Comparison of ENCODE assay signal across 16 cellular contexts in the genomic region with DNA sequence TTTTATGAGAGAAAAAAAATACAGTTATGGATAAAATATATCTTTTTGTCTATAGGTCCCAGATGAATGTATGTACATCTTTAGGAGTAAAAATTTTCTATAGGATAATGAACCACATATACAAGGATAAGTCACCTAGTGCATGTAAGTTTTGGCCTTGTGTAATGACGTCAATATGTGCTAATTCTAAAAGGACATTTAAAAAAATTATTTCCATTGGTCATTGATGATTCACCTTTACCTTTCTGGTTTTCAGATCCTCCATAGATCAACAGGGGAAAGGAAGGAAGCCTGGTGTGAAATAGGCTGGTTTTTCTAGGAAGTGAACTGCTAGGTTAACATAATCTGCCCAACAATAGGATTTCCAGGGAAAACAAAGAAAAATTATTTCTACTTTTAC.
DNase-seq lines count a peak whose midpoint lies in the region; ATAC-seq and TF ChIP-seq lines count a peak whose summit lies in the region.
"Had no signal": no experiment of that assay in that cellular context is flagged by ENCODE, and none has a peak within 500 bp of the region (broad histone marks: within the 10 kb centered on the region; RNA-seq: fewer than 3 reads in every experiment).

No MANE protein-coding gene starts in this region.

- no peak overlapping the region for H3K4me2 ChIP-seq in mammary epithelial cell (ENCODE audit: insufficient read depth, low read depth, low read length)
- H3K4me2 ChIP-seq: BLaER1 treated with 17β-estradiol and CSF1 and Interleukin-3, amounts not matched to agents 10 nM and 100 nM had no signal

- H3K27me3 ChIP-seq in mammary epithelial cell (ENCODE audit: insufficient read depth, low read length) (no peaks in the 10 kb centered on the region), breast epithelium (no peaks in the 10 kb centered on the region), RWPE2 (ENCODE audit: insufficient read depth, poor library complexity, severe bottlenecking) (no peaks in the 10 kb centered on the region)
- H3K27me3 ChIP-seq: BLaER1 treated with 17β-estradiol and CSF1 and Interleukin-3, amounts not matched to agents 10 nM and 100 nM had no signal

- H3K4me3 ChIP-seq in mammary epithelial cell (replicated peaks in 1 of 3; ENCODE audit: insufficient read depth in 1 of 3, low read depth in 2 of 3, low read length in 3 of 3) (no peak overlapping the region), breast epithelium (no peak overlapping the region), RWPE2 (ENCODE audit: severe bottlenecking) (no peak overlapping the region)
- H3K4me3 ChIP-seq: BLaER1 treated with 17β-estradiol and CSF1 and Interleukin-3, amounts not matched to agents 10 nM and 100 nM; K562 had no signal

- CTCF ChIA-PET in mammary epithelial cell (lab: Charles Lee; ENCODE audit: low non-redundant PET): no interaction called here

- H3K9ac ChIP-seq in mammary epithelial cell (ENCODE audit: insufficient read depth, low read length): no peak overlapping the region
- H3K9ac ChIP-seq: BLaER1 treated with 17β-estradiol and CSF1 and Interleukin-3, amounts not matched to agents 10 nM and 100 nM had no signal

- in situ Hi-C loops in mammary epithelial cell (cut with MboI; ENCODE audit: low sequenced_read_pairs in 2 of 2): loop anchor here in 1 of 2 donors (25.0 kb wide), 1 partner anchor 324 kb away; no protein-coding TSS in a partner anchor

- WGBS in mammary epithelial cell (ENCODE audit: low coverage, missing lambda C conversion rate): 77% methylated on average over 1 of the region's 1 CpG

- H3K4me1 ChIP-seq in mammary epithelial cell (ENCODE audit: insufficient read depth, low read length): peaks cover 57% of the 10 kb centered on the region
- no peaks in the 10 kb centered on the region for H3K4me1 ChIP-seq in breast epithelium
- peaks cover 59% of the 10 kb centered on the region for H3K4me1 ChIP-seq in RWPE2 (ENCODE audit: insufficient read depth, poor library complexity, severe bottlenecking)
- H3K4me1 ChIP-seq: BLaER1 treated with 17β-estradiol and CSF1 and Interleukin-3, amounts not matched to agents 10 nM and 100 nM had no signal

- TF ChIP-seq CTCF in mammary epithelial cell (conservative IDR thresholded peaks at IDR 0.05 in 1 of 2, IDR thresholded peaks at IDR 0.05 in 1 of 2; ENCODE audit: extremely low read depth in 1 of 2, insufficient read depth in 1 of 2, low read depth in 1 of 2, low read length in 2 of 2) (no peak), breast epithelium (IDR thresholded peaks at IDR 0.05) (no peak), RWPE2 (IDR thresholded peaks at IDR 0.05; ENCODE audit: poor library complexity, severe bottlenecking) (no peak)

- dilution Hi-C loops in mammary epithelial cell (cut with HindIII; ENCODE audit: low sequenced_read_pairs): no loop called here

- no peaks in the 10 kb centered on the region for H3K79me2 ChIP-seq in mammary epithelial cell (ENCODE audit: insufficient read depth, low read length)

- ATAC-seq in RWPE2 (ENCODE audit: low read depth) (no peak), GM18858 (IDR thresholded peaks at IDR 0.05; ENCODE audit: unreplicated experiment) (no peak)
- ATAC-seq: CD8-positive, alpha-beta T cell; K562 had no signal

- H3K27ac ChIP-seq in mammary epithelial cell (ENCODE audit: insufficient read depth, low read depth, low read length) (peak overlapping the region; percentile 18), breast epithelium (no peak overlapping the region), RWPE2 (ENCODE audit: poor library complexity, severe bottlenecking) (peak overlapping the region; percentile 79), epithelial cell of prostate (peak overlapping the region; percentile 14)
- H3K27ac ChIP-seq: 22Rv1; BLaER1 treated with 17β-estradiol and CSF1 and Interleukin-3, amounts not matched to agents 10 nM and 100 nM had no signal

- H3K36me3 ChIP-seq in mammary epithelial cell (ENCODE audit: insufficient read depth, low read length) (no peaks in the 10 kb centered on the region), breast epithelium (no peaks in the 10 kb centered on the region), RWPE2 (ENCODE audit: low read depth) (no peaks in the 10 kb centered on the region)
- H3K36me3 ChIP-seq: BLaER1 treated with 17β-estradiol and CSF1 and Interleukin-3, amounts not matched to agents 10 nM and 100 nM had no signal

- intact Hi-C loops in mammary epithelial cell (cut with micrococcal nuclease): loop anchor here (5.0 kb wide), 1 partner anchor 196 kb away; no protein-coding TSS in a partner anchor
- intact Hi-C loops in breast epithelium (cut with DNase I; ENCODE audit: low total_unique reads): no loop called here

- H4K20me1 ChIP-seq in mammary epithelial cell (ENCODE audit: insufficient read depth, low read length): no peaks in the 10 kb centered on the region
- H4K20me1 ChIP-seq: BLaER1 treated with 17β-estradiol and CSF1 and Interleukin-3, amounts not matched to agents 10 nM and 100 nM had no signal

- DNase-seq in mammary epithelial cell: peak; percentile 60
- DNase-seq in breast epithelium (ENCODE audit: low spot score in 2 of 2): no peak
- no peak for DNase-seq in RWPE2 (ENCODE audit: low spot score)
- no peak for DNase-seq in epithelial cell of prostate (ENCODE audit: low read depth, low spot score)
- no peak for DNase-seq in NCI-H2107 (lab: John Stamatoyannopoulos, UW)
- no peak for DNase-seq in cerebellar nuclear complex (lab: John Stamatoyannopoulos, UW)
- DNase-seq: Calu3; CD8-positive, alpha-beta T cell; DMS79 treated with DMSO at 0.1 percent for 48 hours; GF-D8; GOT3; H7 had no signal

- TF ChIP-seq POLR2A in breast epithelium (IDR thresholded peaks at IDR 0.05): no peak

- no TSS peak for BruUV-seq in mammary epithelial cell (replicated peaks; lab: Mats Ljungman, UMichigan)

- H2AFZ ChIP-seq in mammary epithelial cell (ENCODE audit: low read depth, low read length): no peak overlapping the region

- peaks cover 9% of the 10 kb centered on the region for H3K9me3 ChIP-seq in mammary epithelial cell (replicated peaks; ENCODE audit: insufficient read depth, low read length)
- H3K9me3 ChIP-seq in breast epithelium: no peaks in the 10 kb centered on the region
- H3K9me3 ChIP-seq in RWPE2 (ENCODE audit: severe bottlenecking): no peaks in the 10 kb centered on the region

Comparison
In these comparisons a context has a peak if more than half of its experiments do, and no peak if none do; other contexts are left out.
1. H3K27ac ChIP-seq: peak in mammary epithelial cell (single experiment), RWPE2 (single experiment) and epithelial cell of prostate (single experiment); none in breast epithelium (0 of 2).